Comparison of ENCODE assay signal across 8 cellular contexts in genomic region chr4:2260336-2261109, GRCh38. TPM values are rescaled to one million over a fixed set of nuclear protein-coding genes. Genes with fewer than 3 reads are reported as not detected.
DNase-seq lines count a peak whose midpoint lies in the region; FAIRE-seq and TF ChIP-seq lines count a peak whose summit lies in the region.

No MANE protein-coding gene starts in this region.

- no peak for DNase-seq in astrocyte of the cerebellum (ENCODE audit: low read depth)
- DNase-seq in kidney: peak; percentile 83
- no peak for DNase-seq in GDM1 (lab: John Stamatoyannopoulos, UW)
- DNase-seq in UCSD-AML1 (lab: John Stamatoyannopoulos, UW; ENCODE audit: unreplicated experiment): no peak
- DNase-seq in stimulated activated CD4-positive, alpha-beta T cell treated with anti-CD3 and anti-CD28 coated beads, Interleukin-4, amount 100 ng/mL, for 24 hours: no peak
- no peak for DNase-seq in mucosa of gallbladder (ENCODE audit: low spot score)

- H2AFZ ChIP-seq in KMS-11 (ENCODE audit: low read depth): no peak overlapping the region

- H3K36me3 ChIP-seq in KMS-11 (ENCODE audit: insufficient read depth): no peaks in the 10 kb centered on the region
- H3K36me3 ChIP-seq in kidney (ENCODE audit: control insufficient read depth in 1 of 2, insufficient read depth in 2 of 2, low read length in 2 of 2): no peaks in the 10 kb centered on the region
- H3K36me3 ChIP-seq in stomach smooth muscle (ENCODE audit: control insufficient read depth in 2 of 2, insufficient read depth in 2 of 2, low read length in 2 of 2): no peaks in the 10 kb centered on the region

- H3K9ac ChIP-seq in KMS-11 (no peak overlapping the region), kidney (ENCODE audit: low read length in 2 of 2) (peak overlapping the region; percentile 57 to 67), stomach smooth muscle (ENCODE audit: low read length in 2 of 2) (peak overlapping the region; percentile 31 to 66)

- H3K27ac ChIP-seq in KMS-11 (no peak overlapping the region), kidney (ENCODE audit: low read depth in 2 of 2, low read length in 2 of 2) (peak overlapping the region; percentile 41 to 62), stomach smooth muscle (ENCODE audit: low read length) (peak overlapping the region; percentile 80)

- peak overlapping the region; percentile 39; the same call in 1 of the 2 replicates for H3K4me2 ChIP-seq in KMS-11

- H3K4me1 ChIP-seq in KMS-11 (ENCODE audit: low read depth, poor library complexity, severe bottlenecking) (no peaks in the 10 kb centered on the region), kidney (ENCODE audit: control insufficient read depth in 1 of 2, insufficient read depth in 1 of 2, low read depth in 1 of 2, low read length in 2 of 2) (peaks cover 18 to 62% of the 10 kb centered on the region in 2 donors), stomach smooth muscle (ENCODE audit: control insufficient read depth, insufficient read depth, low read length) (peaks cover 80% of the 10 kb centered on the region)

- no peaks in the 10 kb centered on the region for H3K9me3 ChIP-seq in kidney (ENCODE audit: control insufficient read depth in 1 of 2, low read length in 2 of 2)
- H3K9me3 ChIP-seq in stomach smooth muscle (ENCODE audit: control insufficient read depth in 2 of 2, low read length in 2 of 2): no peaks in the 10 kb centered on the region

- H3K4me3 ChIP-seq in KMS-11 (IDR thresholded peaks at IDR 0.05; ENCODE audit: insufficient read depth, low read depth, low read length) (no peak overlapping the region), astrocyte of the cerebellum (ENCODE audit: low read depth, low read length) (peak overlapping the region; percentile 86), kidney (ENCODE audit: low read length in 2 of 2) (peak overlapping the region; percentile 46 to 73), stomach smooth muscle (ENCODE audit: low read length in 2 of 2) (peak overlapping the region; percentile 61 to 81)

- no peaks in the 10 kb centered on the region for H4K20me1 ChIP-seq in KMS-11 (ENCODE audit: insufficient read depth)

- FAIRE-seq in kidney (lab: Jason Lieb, UNC): no peak

- H3K27me3 ChIP-seq in KMS-11 (ENCODE audit: insufficient read depth, low read depth) (no peaks in the 10 kb centered on the region), stomach smooth muscle (ENCODE audit: control insufficient read depth in 1 of 2, insufficient read depth in 2 of 2, low read length in 2 of 2) (no peaks in the 10 kb centered on the region)

- in situ Hi-C loops in astrocyte of the cerebellum (cut with HindIII; ENCODE audit: low sequenced_read_pairs): no loop called here

- intact Hi-C loops in kidney (cut with DNase I): no loop called here

- no peaks in the 10 kb centered on the region for H3K79me2 ChIP-seq in KMS-11 (ENCODE audit: insufficient read depth, low read depth)

- TF ChIP-seq CTCF in KMS-11 (conservative IDR thresholded peaks at IDR 0.05; ENCODE audit: low read depth, low read length) (no peak), astrocyte of the cerebellum (IDR thresholded peaks at IDR 0.05; ENCODE audit: low read depth, low read length, missing control alignments) (no peak), kidney (IDR thresholded peaks at IDR 0.05; ENCODE audit: borderline replicate concordance, extremely low read depth, insufficient read depth) (no peak)

RNA-seq across cellular contexts. Expression of gene MXD4, which starts 1.4 kb away (rescaled TPM):
- total RNA-seq in kidney (84.8 TPM), mucosa of gallbladder (98.4 TPM)
- 49.8 TPM for polyA plus RNA-seq in kidney (ENCODE audit: insufficient read depth, low read depth, low replicate concordance)

RNA-seq across cellular contexts. Expression of gene HAUS3, which starts 18.6 kb away (rescaled TPM):
- 12.1 TPM for total RNA-seq in kidney
- 4.1 TPM for polyA plus RNA-seq in kidney (ENCODE audit: insufficient read depth, low read depth, low replicate concordance)
- 12.0 TPM for total RNA-seq in mucosa of gallbladder

RNA-seq across cellular contexts. Expression of gene POLN, which starts 18.6 kb away (rescaled TPM):
- 3.8 TPM for total RNA-seq in kidney
- 1.3 TPM for polyA plus RNA-seq in kidney (ENCODE audit: insufficient read depth, low read depth, low replicate concordance)
- 7.7 TPM for total RNA-seq in mucosa of gallbladder
